In genomic region chr6:141265748-141266647, GRCh38 we compare ENCODE assay signal across 12 cellular contexts.
DNase-seq lines count a peak whose midpoint lies in the region; ATAC-seq and TF ChIP-seq lines count a peak whose summit lies in the region.
"Had no signal": no experiment of that assay in that cellular context is flagged by ENCODE, and none has a peak within 500 bp of the region (broad histone marks: within the 10 kb centered on the region; RNA-seq: fewer than 3 reads in every experiment).

No MANE protein-coding gene starts in this region.

- no peak overlapping the region for H3K27ac Mint-ChIP-seq in chondrocyte (ENCODE audit: unreplicated experiment)

- no peak overlapping the region for H3K4me3 Mint-ChIP-seq in chondrocyte (ENCODE audit: unreplicated experiment)

- no peaks in the 10 kb centered on the region for H3K9me3 ChIP-seq in endocrine pancreas (ENCODE audit: control insufficient read depth, low read length)
- no peaks in the 10 kb centered on the region for H3K9me3 ChIP-seq in psoas muscle
- H3K9me3 ChIP-seq: left lung, upper lobe of left lung had no signal

- H3K4me1 Mint-ChIP-seq in chondrocyte (ENCODE audit: low read depth), result peaks cover 11% of the 10 kb centered on the region

- H3K9me3 Mint-ChIP-seq in chondrocyte (ENCODE audit: low read depth), result no peaks in the 10 kb centered on the region

- H3K4me3 ChIP-seq in endocrine pancreas (ENCODE audit: control insufficient read depth, insufficient read depth, low read length) (peak overlapping the region; percentile 85), psoas muscle (peak overlapping the region; percentile 50)
- H3K4me3 ChIP-seq: left lung had no signal

- intact Hi-C loops in psoas muscle (cut with DNase I), result no loop called here

- no peaks in the 10 kb centered on the region for H3K27me3 Mint-ChIP-seq in chondrocyte (ENCODE audit: low read depth)

- H3K4me1 ChIP-seq in endocrine pancreas (ENCODE audit: control insufficient read depth, insufficient read depth, low read length), result peaks cover 16% of the 10 kb centered on the region
- no peaks in the 10 kb centered on the region for H3K4me1 ChIP-seq in psoas muscle
- H3K4me1 ChIP-seq: left lung, upper lobe of left lung had no signal

- DNase-seq in ELR (ENCODE audit: low read depth) (peak; percentile 46), OCI-M1 (lab: John Stamatoyannopoulos, UW) (peak; percentile 73), psoas muscle (no peak), NCI-H1694 treated with DMSO at 0.1 percent for 48 hours (lab: John Stamatoyannopoulos, UW) (no peak), chondrocyte (ENCODE audit: low spot score) (no peak)
- DNase-seq: effector memory CD4-positive, alpha-beta T cell; left lung; stimulated activated CD4-positive, alpha-beta T cell treated with anti-CD3 and anti-CD28 coated beads, Interleukin-12 subunit alpha, Interleukin-12 subunit beta, amount 100 ng/mL, for 4 hours; upper lobe of left lung had no signal

- H3K9ac ChIP-seq in endocrine pancreas (ENCODE audit: control insufficient read depth, insufficient read depth, low read length), result no peak overlapping the region

- no peak overlapping the region for H3K27ac ChIP-seq in psoas muscle
- H3K27ac ChIP-seq: upper lobe of left lung had no signal

- ATAC-seq in psoas muscle (no peak), HG03159 (IDR thresholded peaks at IDR 0.05; ENCODE audit: unreplicated experiment) (no peak), GM19397 (IDR thresholded peaks at IDR 0.05; ENCODE audit: unreplicated experiment) (no peak)
- ATAC-seq: left lung had no signal

- 21 to 31% (median 22%) methylated on average over 5 of the region's 5 CpGs for WGBS in psoas muscle, 3 donors

- H3K36me3 ChIP-seq in endocrine pancreas (ENCODE audit: control insufficient read depth, insufficient read depth, low read length) (no peaks in the 10 kb centered on the region), psoas muscle (ENCODE audit: insufficient read depth in 1 of 2, low read depth in 1 of 2) (no peaks in the 10 kb centered on the region)
- H3K36me3 ChIP-seq: left lung, upper lobe of left lung had no signal

- no peaks in the 10 kb centered on the region for H3K36me3 Mint-ChIP-seq in chondrocyte (ENCODE audit: low read depth)

- H3K27me3 ChIP-seq in endocrine pancreas (ENCODE audit: control insufficient read depth, insufficient read depth, low read length), result no peaks in the 10 kb centered on the region
- no peaks in the 10 kb centered on the region for H3K27me3 ChIP-seq in psoas muscle (ENCODE audit: insufficient read depth in 3 of 3, low read length in 2 of 3)
- H3K27me3 ChIP-seq: left lung, upper lobe of left lung had no signal

- no peak for TF ChIP-seq CTCF in psoas muscle (IDR thresholded peaks at IDR 0.05)
- TF ChIP-seq CTCF in chondrocyte (IDR thresholded peaks at IDR 0.05), result no peak

Comparison
In these comparisons a context has a peak if more than half of its experiments do, and no peak if none do; other contexts are left out.
1. DNase-seq: peak in ELR (single experiment) and OCI-M1 (single experiment); none in psoas muscle (0 of 2), NCI-H1694 treated with DMSO at 0.1 percent for 48 hours (single experiment) and chondrocyte (single experiment).